8 cellular contexts compared by ENCODE assay signal in the genomic region with DNA sequence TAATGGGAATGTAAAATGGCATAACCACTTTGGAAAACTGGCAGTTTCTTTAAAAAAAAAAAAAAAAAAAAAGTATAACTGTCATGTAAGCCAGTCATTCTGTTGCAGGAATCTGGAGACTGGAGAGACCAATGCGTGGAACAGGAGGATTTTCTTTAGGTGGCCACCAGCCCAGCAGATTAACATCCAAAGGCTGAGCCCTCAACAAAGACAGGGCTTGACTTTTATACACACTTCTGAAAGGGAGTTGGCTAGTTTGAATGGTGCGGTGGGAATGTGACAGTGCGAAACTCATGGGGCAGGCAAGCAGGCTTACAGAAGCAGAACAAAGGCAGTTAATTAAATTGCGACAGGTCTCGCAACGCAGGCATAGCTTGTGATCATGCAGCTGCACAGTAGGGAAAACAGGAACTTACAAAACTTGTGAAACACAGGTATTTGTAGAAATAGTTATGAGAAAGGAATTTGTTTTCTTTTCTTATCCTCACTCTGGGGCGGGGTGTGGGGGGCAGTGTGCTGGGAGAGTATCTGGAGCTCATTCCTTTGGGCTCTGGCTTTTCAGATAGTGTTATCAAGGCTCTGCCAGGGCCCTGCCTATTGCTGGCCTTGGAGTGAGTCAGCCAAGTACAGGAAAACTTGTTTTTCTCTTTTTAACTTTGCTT. TPM values are rescaled to one million over a fixed set of nuclear protein-coding genes. Genes with fewer than 3 reads are reported as not detected.
A peak's percentile ranks its signal among the peaks of the same experiment; 100 is the strongest.
DNase-seq lines count a peak whose midpoint lies in the region; ATAC-seq and TF ChIP-seq lines count a peak whose summit lies in the region.

No MANE protein-coding gene starts in this region.

- peak overlapping the region; percentile 43; the same call in 1 of the 2 replicates for H3K4me2 ChIP-seq in OCI-LY1 (ENCODE audit: low read length)
- H3K4me2 ChIP-seq in smooth muscle cell: peak overlapping the region; percentile 20

- H3F3A ChIP-seq in OCI-LY1 (ENCODE audit: insufficient read depth, low read length) (peaks cover 3% of the 10 kb centered on the region; the same call in 1 of the 2 replicates), smooth muscle cell (ENCODE audit: low read depth) (peaks cover 11% of the 10 kb centered on the region)

- DNase-seq in fibroblast of the aortic adventitia (ENCODE audit: low read depth): peak; percentile 85
- DNase-seq in smooth muscle cell (lab: John Stamatoyannopoulos, UW; ENCODE audit: unreplicated experiment): no peak
- DNase-seq in effector memory CD4-positive, alpha-beta T cell: no peak
- DNase-seq in WERI-Rb-1: no peak
- no peak for DNase-seq in stimulated activated CD4-positive, alpha-beta T cell treated with anti-CD3 and anti-CD28 coated beads, Interleukin-4, amount 100 ng/mL, for 24 hours

- 69% methylated on average over 7 of the region's 7 CpGs for WGBS in smooth muscle cell (ENCODE audit: low lambda C conversion rate)

- H3K79me2 ChIP-seq in OCI-LY1 (ENCODE audit: insufficient read depth, low read length) (peaks cover 94% of the 10 kb centered on the region), smooth muscle cell (ENCODE audit: low read depth) (peaks cover 79% of the 10 kb centered on the region)

- no peaks in the 10 kb centered on the region for H3K9me2 ChIP-seq in OCI-LY1 (ENCODE audit: low read depth, low read length)

- peak; percentile 53 for ATAC-seq in GM21576 (IDR thresholded peaks at IDR 0.05; ENCODE audit: unreplicated experiment)
- ATAC-seq in GM21619 (IDR thresholded peaks at IDR 0.05; ENCODE audit: unreplicated experiment): no peak

- no peaks in the 10 kb centered on the region for H3K27me3 ChIP-seq in OCI-LY1 (ENCODE audit: insufficient read depth, low read length)
- no peaks in the 10 kb centered on the region for H3K27me3 ChIP-seq in smooth muscle cell (ENCODE audit: low read depth)
- H3K27me3 ChIP-seq in effector memory CD4-positive, alpha-beta T cell (replicated peaks; ENCODE audit: control insufficient read depth, insufficient read depth, low read length, poor library complexity, severe bottlenecking): no peaks in the 10 kb centered on the region
- no peaks in the 10 kb centered on the region for H3K27me3 ChIP-seq in WERI-Rb-1 (ENCODE audit: insufficient read depth, low read depth, severe bottlenecking)

- peaks cover 54% of the 10 kb centered on the region for H3K4me1 ChIP-seq in OCI-LY1 (ENCODE audit: insufficient read depth, low read length, severe bottlenecking)
- H3K4me1 ChIP-seq in smooth muscle cell (ENCODE audit: low read depth): no peaks in the 10 kb centered on the region
- H3K4me1 ChIP-seq in effector memory CD4-positive, alpha-beta T cell (ENCODE audit: control insufficient read depth, insufficient read depth, low read length, poor library complexity, severe bottlenecking): peaks cover 12% of the 10 kb centered on the region

- TF ChIP-seq CTCF in OCI-LY1 (IDR thresholded peaks at IDR 0.05; ENCODE audit: low read length) (no peak), fibroblast of the aortic adventitia (IDR thresholded peaks at IDR 0.05; ENCODE audit: insufficient read depth, low read length) (no peak), smooth muscle cell (IDR thresholded peaks at IDR 0.05; ENCODE audit: borderline replicate concordance, insufficient read depth, poor library complexity, severe bottlenecking) (no peak), WERI-Rb-1 (IDR thresholded peaks at IDR 0.05; ENCODE audit: low read depth, low read length) (no peak)

- H4K20me1 ChIP-seq in OCI-LY1 (ENCODE audit: insufficient read depth, low read length) (no peaks in the 10 kb centered on the region), smooth muscle cell (ENCODE audit: low read depth) (peaks cover 100% of the 10 kb centered on the region)

- H3K4me3 ChIP-seq in OCI-LY1 (ENCODE audit: low read depth, low read length, poor library complexity, severe bottlenecking) (no peak overlapping the region), fibroblast of the aortic adventitia (ENCODE audit: low read depth, low read length) (no peak overlapping the region), smooth muscle cell (peak overlapping the region; percentile 6), WERI-Rb-1 (ENCODE audit: low read depth, low read length) (no peak overlapping the region)
- H3K4me3 ChIP-seq in effector memory CD4-positive, alpha-beta T cell (ENCODE audit: insufficient read depth, low read depth, low read length, poor library complexity, severe bottlenecking): no peak overlapping the region

- H2AFZ ChIP-seq in OCI-LY1 (ENCODE audit: low read length): no peak overlapping the region
- no peak overlapping the region for H2AFZ ChIP-seq in smooth muscle cell (ENCODE audit: low read depth)

- H3K27ac ChIP-seq in OCI-LY1 (ENCODE audit: low read depth, low read length, poor library complexity, severe bottlenecking) (peak overlapping the region; percentile 91), smooth muscle cell (ENCODE audit: low read depth) (peak overlapping the region; percentile 51), WERI-Rb-1 (no peak overlapping the region)
- H3K27ac ChIP-seq in effector memory CD4-positive, alpha-beta T cell (ENCODE audit: insufficient read depth, low read length, poor library complexity, severe bottlenecking): no peak overlapping the region

- H3K9ac ChIP-seq in OCI-LY1 (ENCODE audit: low read length): no peak overlapping the region; the same call in 1 of the 2 replicates
- H3K9ac ChIP-seq in smooth muscle cell (ENCODE audit: low read depth): no peak overlapping the region

- H3K9me3 ChIP-seq in OCI-LY1 (ENCODE audit: low read length) (no peaks in the 10 kb centered on the region), smooth muscle cell (replicated peaks; ENCODE audit: low read depth) (no peaks in the 10 kb centered on the region), WERI-Rb-1 (ENCODE audit: severe bottlenecking) (no peaks in the 10 kb centered on the region)
- H3K9me3 ChIP-seq in effector memory CD4-positive, alpha-beta T cell (ENCODE audit: control insufficient read depth, low read length): no peaks in the 10 kb centered on the region

- peaks cover 21% of the 10 kb centered on the region; the same call in 1 of the 2 replicates for H3K36me3 ChIP-seq in OCI-LY1 (ENCODE audit: insufficient read depth, low read length)
- H3K36me3 ChIP-seq in smooth muscle cell (ENCODE audit: low read depth): no peaks in the 10 kb centered on the region
- no peaks in the 10 kb centered on the region for H3K36me3 ChIP-seq in effector memory CD4-positive, alpha-beta T cell (ENCODE audit: control insufficient read depth, insufficient read depth, low read length)
- no peaks in the 10 kb centered on the region for H3K36me3 ChIP-seq in WERI-Rb-1

RNA-seq across cellular contexts. Expression of gene UIMC1, which starts 12.0 kb away (rescaled TPM):
- total RNA-seq in fibroblast of the aortic adventitia (ENCODE audit: low replicate concordance): 34.7 and 76.8 TPM in 2 replicates
- 19.9 and 20.3 TPM in 2 replicates for total RNA-seq in smooth muscle cell
- 9.6 and 12.1 TPM in 2 replicates for polyA plus RNA-seq in smooth muscle cell

RNA-seq across cellular contexts. Expression of gene ZNF346, which starts 27.9 kb away (rescaled TPM):
- total RNA-seq in fibroblast of the aortic adventitia (ENCODE audit: low replicate concordance): 17.9 and 26.7 TPM in 2 replicates
- total RNA-seq in smooth muscle cell: 6.9 and 7.2 TPM in 2 replicates
- 10.8 and 14.8 TPM in 2 replicates for polyA plus RNA-seq in smooth muscle cell

Comparison
In these comparisons a context has a peak if more than half of its experiments do, and no peak if none do; other contexts are left out.
1. H3K27ac ChIP-seq: peak in OCI-LY1 (single experiment) and smooth muscle cell (single experiment); none in effector memory CD4-positive, alpha-beta T cell (single experiment) and WERI-Rb-1 (single experiment).